Comparison of ENCODE assay signal across 14 cellular contexts in genomic region chr11:26963764-26964163, GRCh38. TPM values are rescaled to one million over a fixed set of nuclear protein-coding genes. Genes with fewer than 3 reads are reported as not detected.
"Had no signal": no experiment of that assay in that cellular context is flagged by ENCODE, and none has a peak within 500 bp of the region (broad histone marks: within the 10 kb centered on the region; RNA-seq: fewer than 3 reads in every experiment).

No MANE protein-coding gene starts in this region.

- H3K4me1 ChIP-seq: colonic mucosa had no signal

- H3K9me3 Mint-ChIP-seq: activated CD4-positive, alpha-beta memory T cell treated with anti-CD3 and anti-CD28 coated beads for 36 hours had no signal

- H3K27ac Mint-ChIP-seq: activated CD4-positive, alpha-beta memory T cell treated with anti-CD3 and anti-CD28 coated beads for 36 hours; immature natural killer cell; naive thymus-derived CD8-positive, alpha-beta T cell had no signal

- H3K9me3 ChIP-seq: colonic mucosa, mucosa of descending colon had no signal

- H3K4me1 Mint-ChIP-seq: immature natural killer cell; naive thymus-derived CD8-positive, alpha-beta T cell had no signal

- DNase-seq: activated CD4-positive, alpha-beta memory T cell treated with anti-CD3 and anti-CD28 coated beads for 36 hours; activated gamma-delta T cell treated with Interleukin-2 at 50 U/mL for 16 hours; activated T-cell treated with anti-CD3 and anti-CD28 coated beads, Interleukin-2, amount 50 U/mL, for 48 hours; colonic mucosa; effector CD4-positive, alpha-beta T cell; immature natural killer cell; left colon; mammary epithelial cell; mucosa of descending colon; naive thymus-derived CD8-positive, alpha-beta T cell had no signal

- ATAC-seq: left colon; mucosa of descending colon; naive thymus-derived CD8-positive, alpha-beta T cell had no signal

- H3K27me3 ChIP-seq: cardiac muscle cell, colonic mucosa had no signal

- H3K4me3 ChIP-seq: cardiac muscle cell, colonic mucosa, mucosa of descending colon had no signal

- H3K36me3 ChIP-seq: cardiac muscle cell, colonic mucosa had no signal

- H3K36me3 Mint-ChIP-seq: activated CD4-positive, alpha-beta memory T cell treated with anti-CD3 and anti-CD28 coated beads for 36 hours; immature natural killer cell; naive thymus-derived CD8-positive, alpha-beta T cell had no signal

- H3K27me3 Mint-ChIP-seq: activated CD4-positive, alpha-beta memory T cell treated with anti-CD3 and anti-CD28 coated beads for 36 hours; naive thymus-derived CD8-positive, alpha-beta T cell had no signal

- H3K27ac ChIP-seq: cardiac muscle cell, colonic mucosa had no signal

- H3K4me3 Mint-ChIP-seq: activated CD4-positive, alpha-beta memory T cell treated with anti-CD3 and anti-CD28 coated beads for 36 hours; immature natural killer cell; naive thymus-derived CD8-positive, alpha-beta T cell had no signal

RNA-seq across cellular contexts. Expression of gene FIBIN, which starts 30.1 kb away (rescaled TPM):
- total RNA-seq: activated CD4-positive, alpha-beta memory T cell treated with anti-CD3 and anti-CD28 coated beads for 36 hours; endothelial cell of umbilical vein; glomerular endothelial cell; naive thymus-derived CD8-positive, alpha-beta T cell; pulmonary artery endothelial cell had no signal
